Comparison of ENCODE assay signal across 17 cellular contexts in the genomic region with DNA sequence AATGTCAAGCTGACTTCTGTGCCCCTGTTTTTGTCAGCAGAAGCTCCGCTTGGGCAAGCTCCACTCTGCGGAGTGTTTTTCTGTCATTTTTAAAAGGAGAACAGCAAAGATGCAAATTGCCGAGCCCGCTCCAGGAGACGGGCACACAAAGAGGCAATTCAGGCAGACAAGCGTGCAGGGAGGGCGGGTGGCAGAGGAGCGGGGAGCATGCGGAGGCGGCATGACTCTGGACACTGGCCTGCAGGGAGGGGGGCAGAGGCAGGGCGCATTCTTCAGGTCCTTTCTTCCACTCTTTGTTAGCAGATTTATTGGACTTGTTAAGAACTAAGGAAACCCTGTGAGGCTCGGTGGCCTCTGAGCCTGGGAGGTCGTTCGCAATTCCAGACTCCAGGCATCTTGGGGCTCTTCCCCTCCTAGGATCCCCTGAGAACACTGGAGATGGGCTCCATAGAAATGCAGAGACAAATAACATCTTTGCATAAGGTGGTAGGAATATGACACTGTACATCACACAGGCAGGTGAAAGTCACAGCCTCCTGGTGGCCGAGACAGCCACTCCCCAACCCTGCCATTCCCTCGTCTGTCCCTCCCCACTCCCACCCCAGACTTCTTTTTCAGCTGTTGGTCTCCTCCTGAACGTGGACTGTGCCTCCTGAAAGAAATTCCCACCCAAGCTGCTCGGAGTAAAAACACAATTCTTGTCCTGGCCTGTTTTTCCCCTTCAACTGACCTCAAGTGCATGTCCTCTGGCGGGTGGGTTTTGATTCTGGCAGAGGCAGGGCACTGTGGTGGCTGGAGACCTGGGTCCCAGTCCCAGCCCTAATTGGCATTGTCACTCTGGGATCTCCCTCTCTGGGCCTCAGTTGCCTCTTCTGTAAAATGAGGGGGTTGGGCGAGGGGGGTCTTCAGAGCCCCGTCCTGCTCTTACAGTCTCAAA.
DNase-seq lines count a peak whose midpoint lies in the region; ATAC-seq, FAIRE-seq and TF ChIP-seq lines count a peak whose summit lies in the region.
"Had no signal": no experiment of that assay in that cellular context is flagged by ENCODE, and none has a peak within 500 bp of the region (broad histone marks: within the 10 kb centered on the region; RNA-seq: fewer than 3 reads in every experiment).

No MANE protein-coding gene starts in this region.

- intact Hi-C loops in pancreas (cut with DNase I) (no loop called here), right cardiac atrium (cut with DNase I) (no loop called here)

- no peaks in the 10 kb centered on the region for H3K9me2 ChIP-seq in OCI-LY1 (ENCODE audit: low read depth, low read length)

- no peak overlapping the region; the same call in 1 of the 2 replicates for H3K9ac ChIP-seq in OCI-LY1 (ENCODE audit: low read length)
- H3K9ac ChIP-seq in iPS-18a (ENCODE audit: low read length) = peak overlapping the region; percentile 21
- H3K9ac ChIP-seq: GM23248 had no signal

- DNase-seq in ELF-1 (ENCODE audit: low read depth, low spot score) = peak; percentile 57
- peak in 4 of 6 donors; percentile 11 to 22 (median 18) for DNase-seq in pancreas
- no peak for DNase-seq in activated CD4-positive, alpha-beta memory T cell treated with anti-CD3 and anti-CD28 coated beads, Interleukin-2, amount 10 ng/mL, durations not matched to agents 7 days and 5 days
- DNase-seq in RPMI8226 = no peak
- DNase-seq in right cardiac atrium = no peak
- DNase-seq: activated CD4-positive, alpha-beta T cell treated with anti-CD3 and anti-CD28 coated beads, Interleukin-2, amount 10 ng/mL, durations not matched to agents 7 days and 5 days; activated naive CD4-positive, alpha-beta T cell treated with Interleukin-2 at 50 U/mL for 16 hours; AML-193; colonic mucosa; foreskin keratinocyte; GM23248; NCI-H748 treated with DMSO at 0.1 percent for 48 hours; stomach had no signal

- POLR2A ChIA-PET in activated CD4-positive, alpha-beta memory T cell treated with anti-CD3 and anti-CD28 coated beads, Interleukin-2, amount 10 ng/mL, durations not matched to agents 7 days and 5 days (lab: Charles Lee) = no interaction called here

- 28 to 29% methylated on average over 21 of the region's 21 CpGs for WGBS in pancreas, 2 donors
- WGBS in right cardiac atrium = 63% methylated on average over 21 of the region's 21 CpGs

- peaks cover 20% of the 10 kb centered on the region for H3K4me1 ChIP-seq in OCI-LY1 (ENCODE audit: insufficient read depth, low read length, severe bottlenecking)
- H3K4me1 ChIP-seq in iPS-18a (ENCODE audit: control insufficient read depth, low read depth, low read length) = peaks cover 30% of the 10 kb centered on the region
- H3K4me1 ChIP-seq in pancreas = no peaks in the 10 kb centered on the region
- H3K4me1 ChIP-seq in right cardiac atrium (ENCODE audit: control insufficient read depth, insufficient read depth, low read length) = no peaks in the 10 kb centered on the region
- H3K4me1 ChIP-seq: colonic mucosa, foreskin keratinocyte had no signal

- CTCF ChIA-PET in activated CD4-positive, alpha-beta memory T cell treated with anti-CD3 and anti-CD28 coated beads, Interleukin-2, amount 10 ng/mL, durations not matched to agents 7 days and 5 days (lab: Charles Lee) = no interaction called here

- H4K20me1 ChIP-seq in OCI-LY1 (ENCODE audit: insufficient read depth, low read length) = no peaks in the 10 kb centered on the region

- ATAC-seq in pancreas = peak in 3 of 4 donors; percentile 46 to 65 (median 61)
- ATAC-seq in right cardiac atrium = no peak
- no peak for ATAC-seq in GM18867 (IDR thresholded peaks at IDR 0.05; ENCODE audit: unreplicated experiment)
- ATAC-seq: foreskin keratinocyte, K562 had no signal

- FAIRE-seq in pancreas (lab: Jason Lieb, UNC) = no peak
- FAIRE-seq: K562 had no signal

- H3K27ac ChIP-seq in OCI-LY1 (ENCODE audit: low read depth, low read length, poor library complexity, severe bottlenecking) (peak overlapping the region; percentile 46), iPS-18a (ENCODE audit: low read length) (no peak overlapping the region), pancreas (no peak overlapping the region), right cardiac atrium (ENCODE audit: low read length) (no peak overlapping the region)
- H3K27ac ChIP-seq: colonic mucosa, foreskin keratinocyte, GM23248, stomach had no signal

- H3K27ac Mint-ChIP-seq in activated CD4-positive, alpha-beta memory T cell treated with anti-CD3 and anti-CD28 coated beads, Interleukin-2, amount 10 ng/mL, durations not matched to agents 7 days and 5 days = no peak overlapping the region
- H3K27ac Mint-ChIP-seq: activated CD4-positive, alpha-beta T cell treated with anti-CD3 and anti-CD28 coated beads, Interleukin-2, amount 10 ng/mL, durations not matched to agents 7 days and 5 days had no signal

- no peaks in the 10 kb centered on the region for H3F3A ChIP-seq in OCI-LY1 (ENCODE audit: insufficient read depth, low read length)

- H3K4me3 ChIP-seq in OCI-LY1 (ENCODE audit: low read depth, low read length, poor library complexity, severe bottlenecking) = peak overlapping the region; percentile 29
- H3K4me3 ChIP-seq in iPS-18a (ENCODE audit: low read length) = peak overlapping the region; percentile 37
- no peak overlapping the region for H3K4me3 ChIP-seq in pancreas
- no peak overlapping the region for H3K4me3 ChIP-seq in right cardiac atrium (ENCODE audit: low read length)
- H3K4me3 ChIP-seq: colonic mucosa, GM23248, K562, stomach had no signal

- H3K4me3 Mint-ChIP-seq in activated CD4-positive, alpha-beta memory T cell treated with anti-CD3 and anti-CD28 coated beads, Interleukin-2, amount 10 ng/mL, durations not matched to agents 7 days and 5 days = no peak overlapping the region
- H3K4me3 Mint-ChIP-seq: activated CD4-positive, alpha-beta T cell treated with anti-CD3 and anti-CD28 coated beads, Interleukin-2, amount 10 ng/mL, durations not matched to agents 7 days and 5 days had no signal

- no peaks in the 10 kb centered on the region for H3K9me3 Mint-ChIP-seq in activated CD4-positive, alpha-beta memory T cell treated with anti-CD3 and anti-CD28 coated beads, Interleukin-2, amount 10 ng/mL, durations not matched to agents 7 days and 5 days
- H3K9me3 Mint-ChIP-seq: activated CD4-positive, alpha-beta T cell treated with anti-CD3 and anti-CD28 coated beads, Interleukin-2, amount 10 ng/mL, durations not matched to agents 7 days and 5 days had no signal

- H3K27me3 ChIP-seq in OCI-LY1 (ENCODE audit: insufficient read depth, low read length) (no peaks in the 10 kb centered on the region), iPS-18a (ENCODE audit: control insufficient read depth, insufficient read depth, low read length) (peaks cover 28% of the 10 kb centered on the region), pancreas (no peaks in the 10 kb centered on the region), right cardiac atrium (ENCODE audit: control insufficient read depth, insufficient read depth) (no peaks in the 10 kb centered on the region)
- H3K27me3 ChIP-seq: colonic mucosa, foreskin keratinocyte had no signal

- H3K36me3 ChIP-seq in OCI-LY1 (ENCODE audit: insufficient read depth, low read length) (no peaks in the 10 kb centered on the region), iPS-18a (ENCODE audit: control insufficient read depth, low read depth, low read length) (no peaks in the 10 kb centered on the region), pancreas (no peaks in the 10 kb centered on the region)
- H3K36me3 ChIP-seq: colonic mucosa, stomach had no signal

- no peaks in the 10 kb centered on the region for H3K4me1 Mint-ChIP-seq in activated CD4-positive, alpha-beta memory T cell treated with anti-CD3 and anti-CD28 coated beads, Interleukin-2, amount 10 ng/mL, durations not matched to agents 7 days and 5 days
- H3K4me1 Mint-ChIP-seq: activated CD4-positive, alpha-beta T cell treated with anti-CD3 and anti-CD28 coated beads, Interleukin-2, amount 10 ng/mL, durations not matched to agents 7 days and 5 days had no signal

- H3K79me2 ChIP-seq in OCI-LY1 (ENCODE audit: insufficient read depth, low read length) = no peaks in the 10 kb centered on the region

- TF ChIP-seq CTCF in OCI-LY1 (IDR thresholded peaks at IDR 0.05; ENCODE audit: low read length) = no peak
- TF ChIP-seq CTCF in pancreas (IDR thresholded peaks at IDR 0.05) = no peak

- no peaks in the 10 kb centered on the region for H3K36me3 Mint-ChIP-seq in activated CD4-positive, alpha-beta memory T cell treated with anti-CD3 and anti-CD28 coated beads, Interleukin-2, amount 10 ng/mL, durations not matched to agents 7 days and 5 days (ENCODE audit: low read depth)

- H3K9me3 ChIP-seq in OCI-LY1 (ENCODE audit: low read length) = no peaks in the 10 kb centered on the region
- no peaks in the 10 kb centered on the region for H3K9me3 ChIP-seq in iPS-18a (ENCODE audit: control insufficient read depth, low read depth, low read length)
- no peaks in the 10 kb centered on the region for H3K9me3 ChIP-seq in pancreas
- no peaks in the 10 kb centered on the region for H3K9me3 ChIP-seq in right cardiac atrium (ENCODE audit: control insufficient read depth, low read length)
- H3K9me3 ChIP-seq: colonic mucosa had no signal

- H3K27me3 Mint-ChIP-seq in activated CD4-positive, alpha-beta memory T cell treated with anti-CD3 and anti-CD28 coated beads, Interleukin-2, amount 10 ng/mL, durations not matched to agents 7 days and 5 days = peaks cover 9% of the 10 kb centered on the region

- peak overlapping the region; percentile 33; the same call in 1 of the 2 replicates for H3K4me2 ChIP-seq in OCI-LY1 (ENCODE audit: low read length)

- no peak overlapping the region for H2AFZ ChIP-seq in OCI-LY1 (ENCODE audit: low read length)
- H2AFZ ChIP-seq: GM23248 had no signal

Comparison
In these comparisons a context has a peak if more than half of its experiments do, and no peak if none do; other contexts are left out.
1. DNase-seq: peak in ELF-1 (single experiment) and pancreas (4 of 6); none in activated CD4-positive, alpha-beta memory T cell treated with anti-CD3 and anti-CD28 coated beads, Interleukin-2, amount 10 ng/mL, durations not matched to agents 7 days and 5 days (single experiment), RPMI8226 (single experiment) and right cardiac atrium (0 of 3).
2. H3K4me3 ChIP-seq: peak in OCI-LY1 (single experiment) and iPS-18a (single experiment); none in pancreas (0 of 4) and right cardiac atrium (single experiment).
3. ATAC-seq: peak in pancreas (3 of 4); none in right cardiac atrium (0 of 2) and GM18867 (single experiment).